In genomic region chr9:125650271-125650737, GRCh38 we compare ENCODE assay signal across 8 cellular contexts. TPM values are rescaled to one million over a fixed set of nuclear protein-coding genes. Genes with fewer than 3 reads are reported as not detected.
DNase-seq lines count a peak whose midpoint lies in the region; ATAC-seq and TF ChIP-seq lines count a peak whose summit lies in the region.

No MANE protein-coding gene starts in this region.

- DNase-seq in Right ventricle myocardium superior (no peak), right atrium auricular region (ENCODE audit: low spot score) (no peak), RKO (ENCODE audit: low spot score) (peak; percentile 96), fibroblast of peridontal ligament (ENCODE audit: extremely low read depth) (peak; percentile 72), NCI-H1694 (lab: John Stamatoyannopoulos, UW) (no peak)
- no peak for DNase-seq in central memory CD4-positive, alpha-beta T cell
- DNase-seq in effector memory CD4-positive, alpha-beta T cell: no peak

- intact Hi-C loops in Right ventricle myocardium superior (cut with DNase I): no loop called here

- no peak for TF ChIP-seq CTCF in right atrium auricular region (IDR thresholded peaks at IDR 0.05)

- no peak overlapping the region for H3K27ac ChIP-seq in right atrium auricular region
- H3K27ac ChIP-seq in effector memory CD4-positive, alpha-beta T cell (ENCODE audit: insufficient read depth, low read length, poor library complexity, severe bottlenecking): no peak overlapping the region

- H3K9me3 ChIP-seq in right atrium auricular region: no peaks in the 10 kb centered on the region
- no peaks in the 10 kb centered on the region for H3K9me3 ChIP-seq in effector memory CD4-positive, alpha-beta T cell (ENCODE audit: control insufficient read depth, low read length)

- H3K36me3 ChIP-seq in right atrium auricular region: no peaks in the 10 kb centered on the region
- no peaks in the 10 kb centered on the region for H3K36me3 ChIP-seq in effector memory CD4-positive, alpha-beta T cell (ENCODE audit: control insufficient read depth, insufficient read depth, low read length)

- H3K4me3 ChIP-seq in right atrium auricular region: no peak overlapping the region
- no peak overlapping the region for H3K4me3 ChIP-seq in effector memory CD4-positive, alpha-beta T cell (ENCODE audit: insufficient read depth, low read depth, low read length, poor library complexity, severe bottlenecking)

- peak; percentile 59 for ATAC-seq in Right ventricle myocardium superior (ENCODE audit: poor library complexity)
- peak; percentile 77 for ATAC-seq in HG02884 (IDR thresholded peaks at IDR 0.05; ENCODE audit: unreplicated experiment)

- no peaks in the 10 kb centered on the region for H3K27me3 ChIP-seq in right atrium auricular region
- no peaks in the 10 kb centered on the region for H3K27me3 ChIP-seq in effector memory CD4-positive, alpha-beta T cell (replicated peaks; ENCODE audit: control insufficient read depth, insufficient read depth, low read length, poor library complexity, severe bottlenecking)

- H3K4me1 ChIP-seq in right atrium auricular region: peaks cover 0 to 21% of the 10 kb centered on the region in 2 donors
- peaks cover 12% of the 10 kb centered on the region for H3K4me1 ChIP-seq in effector memory CD4-positive, alpha-beta T cell (ENCODE audit: control insufficient read depth, insufficient read depth, low read length, poor library complexity, severe bottlenecking)

RNA-seq across cellular contexts. Expression of gene MAPKAP1, which starts 56.7 kb away (rescaled TPM):
- total RNA-seq in Right ventricle myocardium superior (122 TPM), right atrium auricular region (10 to 100 TPM; 62.1 to 78.9 TPM)

Comparison
In these comparisons a context has a peak if more than half of its experiments do, and no peak if none do; other contexts are left out.
1. DNase-seq: peak in RKO (single experiment) and fibroblast of peridontal ligament (single experiment); none in Right ventricle myocardium superior (single experiment), right atrium auricular region (single experiment), central memory CD4-positive, alpha-beta T cell (single experiment), NCI-H1694 (single experiment) and effector memory CD4-positive, alpha-beta T cell (0 of 3).